Comparison of ENCODE assay signal across 1 cellular context in genomic region chr13:71867101-71867814, GRCh38.
A peak's percentile ranks its signal among the peaks of the same experiment; 100 is the strongest.
TF ChIP-seq lines count a peak whose summit lies in the region.

TSS of gene DACH1 (minus strand) at chr13:71867204.

TF ChIP-seq in HEK293, 187 proteins besides CTCF, POLR2A, EP300 and RAD21 (continued from another document):
- TF ChIP-seq ZBTB11 (tag by site-specific recombination; conservative IDR thresholded peaks at IDR 0.05; ENCODE audit: low read depth) (peak; percentile 90), MYNN (tag by site-specific recombination; IDR thresholded peaks at IDR 0.05; ENCODE audit: borderline replicate concordance) (no peak), ZNF324 (tag by site-specific recombination; IDR thresholded peaks at IDR 0.05) (0 out of 2 replicates have a peak, but pooled peaks have one; percentile 31), PRDM1 (tag by site-specific recombination; IDR thresholded peaks at IDR 0.05) (peak; percentile 89), ZNF660 (tag by site-specific recombination; IDR thresholded peaks at IDR 0.05) (0 out of 2 replicates have a peak, but pooled peaks have one; percentile 29), SP3 (tag by site-specific recombination; IDR thresholded peaks at IDR 0.05) (peak; percentile 73), ZNF580 (tag by site-specific recombination; IDR thresholded peaks at IDR 0.05) (peak; percentile 73), IKZF3 (tag by site-specific recombination; IDR thresholded peaks at IDR 0.05) (peak; percentile 95), ZNF600 (tag by site-specific recombination; IDR thresholded peaks at IDR 0.05) (peak; percentile 49; the same call in 1 of the 2 replicates), ZNF132 (tag by site-specific recombination; IDR thresholded peaks at IDR 0.05; ENCODE audit: borderline replicate concordance) (no peak), ZNF747 (tag by site-specific recombination; IDR thresholded peaks at IDR 0.05) (no peak), WT1 (tag by site-specific recombination; IDR thresholded peaks at IDR 0.05) (peak; percentile 76), GLIS1 (tag by site-specific recombination; IDR thresholded peaks at IDR 0.05) (peak; percentile 41), ZNF354C (tag by site-specific recombination; IDR thresholded peaks at IDR 0.05; ENCODE audit: borderline replicate concordance, low read depth) (no peak), ZNF776 (tag by site-specific recombination; IDR thresholded peaks at IDR 0.05; ENCODE audit: borderline replicate concordance) (no peak), ZBTB44 (tag by site-specific recombination; IDR thresholded peaks at IDR 0.05) (0 out of 2 replicates have a peak, but pooled peaks have one; percentile 27)
